In the genomic region with DNA sequence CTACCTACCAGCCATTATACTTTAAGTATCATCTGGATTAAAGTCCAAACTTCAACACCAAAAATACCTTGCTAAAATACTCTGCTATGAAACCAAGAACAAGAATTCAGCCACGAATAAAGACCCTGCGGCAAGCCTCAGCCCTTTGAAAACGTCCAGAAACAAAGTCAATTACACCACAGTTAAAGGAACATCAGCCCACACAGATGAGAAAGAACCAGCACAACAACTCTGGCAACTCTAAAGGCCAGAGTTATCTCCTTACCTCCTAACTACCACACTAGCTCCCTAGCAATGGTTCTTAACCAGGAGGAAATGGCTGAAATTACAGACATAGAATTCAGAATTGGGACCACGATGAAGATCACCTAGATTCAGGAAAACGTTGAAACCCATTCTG, we compare ENCODE assay signal across 23 cellular contexts.
"Had no signal": no experiment of that assay in that cellular context is flagged by ENCODE, and none has a peak within 500 bp of the region (broad histone marks: within the 10 kb centered on the region; RNA-seq: fewer than 3 reads in every experiment).

No MANE protein-coding gene starts in this region.

- H3K27ac Mint-ChIP-seq: activated T-helper 17 cell treated with anti-CD3 and anti-CD28 coated beads, Interleukin-2, amount 50 U/mL, for 72 hours; brain; naive B cell; stimulated activated memory B cell treated with anti-CD40 and anti-IgM and Interleukin-4, amounts not matched to agents 10 μg/mL and 1 μg/mL and 100 μg/mL, for 72 hours had no signal

- H3K4me1 Mint-ChIP-seq: brain had no signal

- H3K27me3 Mint-ChIP-seq: activated T-helper 17 cell treated with anti-CD3 and anti-CD28 coated beads, Interleukin-2, amount 50 U/mL, for 72 hours; brain; naive B cell; stimulated activated memory B cell treated with anti-CD40 and anti-IgM and Interleukin-4, amounts not matched to agents 10 μg/mL and 1 μg/mL and 100 μg/mL, for 72 hours had no signal

- H3K4me3 Mint-ChIP-seq: activated T-helper 17 cell treated with anti-CD3 and anti-CD28 coated beads, Interleukin-2, amount 50 U/mL, for 72 hours; brain; naive B cell; stimulated activated memory B cell treated with anti-CD40 and anti-IgM and Interleukin-4, amounts not matched to agents 10 μg/mL and 1 μg/mL and 100 μg/mL, for 72 hours had no signal

- ATAC-seq: activated naive CD4-positive, alpha-beta T cell treated with anti-CD3 and anti-CD28 coated beads, Interleukin-2, amount 50 U/mL, for 72 hours; activated T-helper 17 cell treated with anti-CD3 and anti-CD28 coated beads, Interleukin-2, amount 50 U/mL, for 72 hours; stimulated activated memory B cell treated with anti-CD40 and anti-IgM and Interleukin-4, amounts not matched to agents 10 μg/mL and 1 μg/mL and 100 μg/mL, for 72 hours had no signal

- H3K9me3 Mint-ChIP-seq: activated T-helper 17 cell treated with anti-CD3 and anti-CD28 coated beads, Interleukin-2, amount 50 U/mL, for 72 hours had no signal

- DNase-seq: activated CD4-positive, alpha-beta T cell treated with anti-CD3 and anti-CD28 coated beads for 1 hour; activated CD4-positive, alpha-beta T cell treated with anti-CD3 and anti-CD28 coated beads, Interleukin-2, amount 50 U/mL, for 4 hours; activated CD8-positive, alpha-beta memory T cell treated with anti-CD3 and anti-CD28 coated beads, Interleukin-2, amount 50 U/mL, for 4 hours; activated gamma-delta T cell treated with Interleukin-2 at 50 U/mL for 16 hours; activated T-cell treated with anti-CD3 and anti-CD28 coated beads, Interleukin-2, amount 50 U/mL, for 1 hour; cerebellar nuclear complex; colonic mucosa; effector CD8-positive, alpha-beta T cell; esophagus squamous epithelium; foreskin melanocyte; left cardiac atrium; mammary epithelial cell; naive B cell; stimulated activated CD4-positive, alpha-beta T cell treated with anti-CD3 and anti-CD28 coated beads, Interleukin-1b, Interleukin-23, amount 100 ng/mL, for 48 hours; stimulated activated CD4-positive, alpha-beta T cell treated with anti-CD3 and anti-CD28 coated beads, Interleukin-4, amount 100 ng/mL, for 4 hours; stimulated activated CD8-positive, alpha-beta memory T cell treated with anti-CD3 and anti-CD28 coated beads, Interleukin-4, amount 100 ng/mL, for 48 hours; T-helper 9 cell; testis; transverse colon had no signal
